In genomic region chr3:115165701-115166100, GRCh38 we compare ENCODE assay signal across 19 cellular contexts. TPM values are rescaled to one million over a fixed set of nuclear protein-coding genes. Genes with fewer than 3 reads are reported as not detected.
A peak's percentile ranks its signal among the peaks of the same experiment; 100 is the strongest.
DNase-seq lines count a peak whose midpoint lies in the region; ATAC-seq and TF ChIP-seq lines count a peak whose summit lies in the region.
"Had no signal": no experiment of that assay in that cellular context is flagged by ENCODE, and none has a peak within 500 bp of the region (broad histone marks: within the 10 kb centered on the region; RNA-seq: fewer than 3 reads in every experiment).

No MANE protein-coding gene starts in this region.

- peak; percentile 69 for ATAC-seq in CD4-positive, alpha-beta T cell (ENCODE audit: poor library complexity)
- ATAC-seq in memory B cell (ENCODE audit: low read depth) (no peak), omental fat pad (ENCODE audit: low FRiP score) (no peak), HG03175 (IDR thresholded peaks at IDR 0.05; ENCODE audit: unreplicated experiment) (no peak)

- intact Hi-C loops in CD4-positive, alpha-beta T cell (cut with DNase I, micrococcal nuclease): loop anchor here (1.0 to 10.0 kb wide), 7 partner anchors 17 to 783 kb away; partner anchors contain the start of gene ZBTB20 (in 1 of the 2)

- no peaks in the 10 kb centered on the region for H3K36me3 Mint-ChIP-seq in CD4-positive, alpha-beta T cell (ENCODE audit: low read depth)
- no peaks in the 10 kb centered on the region for H3K36me3 Mint-ChIP-seq in activated CD4-positive, alpha-beta memory T cell treated with anti-CD3 and anti-CD28 coated beads, Interleukin-2, amount 10 ng/mL, durations not matched to agents 7 days and 5 days (ENCODE audit: low read depth)
- no peaks in the 10 kb centered on the region for H3K36me3 Mint-ChIP-seq in memory B cell
- H3K36me3 Mint-ChIP-seq: brain had no signal

- peaks cover 35% of the 10 kb centered on the region for H3K4me1 Mint-ChIP-seq in CD4-positive, alpha-beta T cell (ENCODE audit: low read depth)
- H3K4me1 Mint-ChIP-seq in activated CD4-positive, alpha-beta memory T cell treated with anti-CD3 and anti-CD28 coated beads, Interleukin-2, amount 10 ng/mL, durations not matched to agents 7 days and 5 days: peaks cover 33% of the 10 kb centered on the region
- H3K4me1 Mint-ChIP-seq in memory B cell: peaks cover 10% of the 10 kb centered on the region

- no peak for TF ChIP-seq CTCF in CD4-positive, alpha-beta T cell (IDR thresholded peaks at IDR 0.05)
- no peak for TF ChIP-seq CTCF in omental fat pad (IDR thresholded peaks at IDR 0.05)

- TF ChIP-seq POLR2A in erythroblast (IDR thresholded peaks at IDR 0.05; ENCODE audit: low read length): no peak

- H3K27me3 Mint-ChIP-seq in CD4-positive, alpha-beta T cell: no peaks in the 10 kb centered on the region
- no peaks in the 10 kb centered on the region for H3K27me3 Mint-ChIP-seq in activated CD4-positive, alpha-beta memory T cell treated with anti-CD3 and anti-CD28 coated beads, Interleukin-2, amount 10 ng/mL, durations not matched to agents 7 days and 5 days
- H3K27me3 Mint-ChIP-seq in memory B cell: no peaks in the 10 kb centered on the region
- H3K27me3 Mint-ChIP-seq: brain had no signal

- peak overlapping the region; percentile 87 for H3K27ac Mint-ChIP-seq in CD4-positive, alpha-beta T cell
- peak overlapping the region; percentile 73 for H3K27ac Mint-ChIP-seq in activated CD4-positive, alpha-beta memory T cell treated with anti-CD3 and anti-CD28 coated beads, Interleukin-2, amount 10 ng/mL, durations not matched to agents 7 days and 5 days
- H3K27ac Mint-ChIP-seq in memory B cell: peak overlapping the region; percentile 35
- H3K27ac Mint-ChIP-seq: brain had no signal

- POLR2A ChIA-PET in CD4-positive, alpha-beta T cell (lab: Charles Lee): interaction anchor here (0.7 to 5.2 kb wide), 15 partner anchors 10 to 952 kb away, joined by 3 to 188 read pairs (median 4); partner anchors contain the start of gene ZBTB20
- POLR2A ChIA-PET in activated CD4-positive, alpha-beta memory T cell treated with anti-CD3 and anti-CD28 coated beads, Interleukin-2, amount 10 ng/mL, durations not matched to agents 7 days and 5 days (lab: Charles Lee): interaction anchor here (1.2 to 6.8 kb wide), 5 partner anchors 16 to 619 kb away, joined by 4 to 98 read pairs (median 10); partner anchors contain the start of gene ZBTB20

- no peaks in the 10 kb centered on the region for H3K9me3 ChIP-seq in CD4-positive, alpha-beta T cell (ENCODE audit: control insufficient read depth, low read length)
- H3K9me3 ChIP-seq: esophagus squamous epithelium, neutrophil, thoracic aorta had no signal

- DNase-seq in CD4-positive, alpha-beta T cell: no peak
- DNase-seq in ELR (ENCODE audit: low read depth): peak; percentile 51
- DNase-seq in activated CD4-positive, alpha-beta memory T cell treated with anti-CD3 and anti-CD28 coated beads, Interleukin-2, amount 10 ng/mL, durations not matched to agents 7 days and 5 days: no peak
- no peak for DNase-seq in memory B cell (ENCODE audit: low spot score in 2 of 2)
- DNase-seq in erythroblast (lab: John Stamatoyannopoulos, UW): no peak
- DNase-seq in omental fat pad (ENCODE audit: low spot score): no peak
- no peak for DNase-seq in substantia nigra (lab: John Stamatoyannopoulos, UW)
- DNase-seq: activated CD4-positive, alpha-beta T cell treated with anti-CD3 and anti-CD28 coated beads, Interleukin-2, amount 50 U/mL, for 4 hours; activated effector memory CD4-positive, alpha-beta T cell treated with anti-CD3 and anti-CD28 coated beads, Interleukin-2, amount 50 U/mL, for 16 hours; esophagus squamous epithelium; NCI-H187; NCI-H446; SIG-M5; stimulated activated CD4-positive, alpha-beta T cell treated with anti-CD3 and anti-CD28 coated beads, Interleukin-2, amount 100 ng/mL, for 48 hours; T1000 had no signal

- H3K27me3 ChIP-seq in CD4-positive, alpha-beta T cell (ENCODE audit: control insufficient read depth, insufficient read depth, low read length): no peaks in the 10 kb centered on the region
- H3K27me3 ChIP-seq: esophagus squamous epithelium, neutrophil had no signal

- CTCF ChIA-PET in CD4-positive, alpha-beta T cell (lab: Charles Lee): interaction anchor here (0.9 to 2.8 kb wide), 6 partner anchors 16 to 619 kb away, joined by 3 to 14 read pairs (median 8); no protein-coding TSS in a partner anchor
- CTCF ChIA-PET in activated CD4-positive, alpha-beta memory T cell treated with anti-CD3 and anti-CD28 coated beads, Interleukin-2, amount 10 ng/mL, durations not matched to agents 7 days and 5 days (lab: Charles Lee): interaction anchor here (1.0 to 2.0 kb wide), 4 partner anchors 19 to 619 kb away, joined by 3 to 6 read pairs (median 4); no protein-coding TSS in a partner anchor

- peak overlapping the region; percentile 29 for H3K27ac ChIP-seq in CD4-positive, alpha-beta T cell (ENCODE audit: low read depth, low read length)
- no peak overlapping the region for H3K27ac ChIP-seq in substantia nigra (ENCODE audit: low read depth, low read length, poor library complexity, severe bottlenecking)
- H3K27ac ChIP-seq: neutrophil, thoracic aorta had no signal

- no peaks in the 10 kb centered on the region for H3K9me3 Mint-ChIP-seq in CD4-positive, alpha-beta T cell
- H3K9me3 Mint-ChIP-seq in activated CD4-positive, alpha-beta memory T cell treated with anti-CD3 and anti-CD28 coated beads, Interleukin-2, amount 10 ng/mL, durations not matched to agents 7 days and 5 days: no peaks in the 10 kb centered on the region
- no peaks in the 10 kb centered on the region for H3K9me3 Mint-ChIP-seq in memory B cell
- H3K9me3 Mint-ChIP-seq: brain had no signal

- H3K4me3 Mint-ChIP-seq in CD4-positive, alpha-beta T cell: peak overlapping the region; percentile 16
- H3K4me3 Mint-ChIP-seq in activated CD4-positive, alpha-beta memory T cell treated with anti-CD3 and anti-CD28 coated beads, Interleukin-2, amount 10 ng/mL, durations not matched to agents 7 days and 5 days: no peak overlapping the region
- no peak overlapping the region for H3K4me3 Mint-ChIP-seq in memory B cell
- H3K4me3 Mint-ChIP-seq: brain had no signal

RNA-seq across cellular contexts. Expression of gene ZBTB20, which starts 18.6 kb away (rescaled TPM):
- 10 to 100 TPM; 41.6 to 47.4 TPM for total RNA-seq in CD4-positive, alpha-beta T cell
- total RNA-seq in activated CD4-positive, alpha-beta memory T cell treated with anti-CD3 and anti-CD28 coated beads, Interleukin-2, amount 10 ng/mL, durations not matched to agents 7 days and 5 days: 1 to 10 TPM; 6.3 to 8.6 TPM
- total RNA-seq in omental fat pad: 100 to 1,000 TPM in 1 of 4 donors, 10 to 100 TPM in 3; 46.1 to 102 (median 81.9) TPM

Comparison
In these comparisons a context has a peak if more than half of its experiments do, and no peak if none do; other contexts are left out.
1. H3K27ac Mint-ChIP-seq: peak in every context shown above with its lines; median percentile 87 in CD4-positive, alpha-beta T cell; 73 in activated CD4-positive, alpha-beta memory T cell treated with anti-CD3 and anti-CD28 coated beads, Interleukin-2, amount 10 ng/mL, durations not matched to agents 7 days and 5 days; 35 in memory B cell.
2. RNA of gene ZBTB20, which starts 18.6 kb away (total RNA-seq): 46.1 to 102 TPM in omental fat pad and 41.6 to 47.4 TPM in CD4-positive, alpha-beta T cell; 6.3 to 8.6 TPM in activated CD4-positive, alpha-beta memory T cell treated with anti-CD3 and anti-CD28 coated beads, Interleukin-2, amount 10 ng/mL, durations not matched to agents 7 days and 5 days; every median in the first group is over 4 times any median in the second.